8 cellular contexts compared by ENCODE assay signal in genomic region chr7:5827755-5828154, GRCh38.
DNase-seq lines count a peak whose midpoint lies in the region; ATAC-seq and TF ChIP-seq lines count a peak whose summit lies in the region.

No MANE protein-coding gene starts in this region.

- H3K79me2 ChIP-seq in Loucy (ENCODE audit: insufficient read depth, low read length), result no peaks in the 10 kb centered on the region

- H3K9me2 ChIP-seq in Loucy (replicated peaks; ENCODE audit: low read depth, low read length), result no peaks in the 10 kb centered on the region

- H3K36me3 Mint-ChIP-seq in activated T-cell treated with anti-CD3 and anti-CD28 coated beads, Interleukin-2, amount 50 U/mL, for 24 hours (ENCODE audit: low read depth), result peaks cover 3% of the 10 kb centered on the region

- TF ChIP-seq CTCF in Loucy (conservative IDR thresholded peaks at IDR 0.05; ENCODE audit: low read length), result peak; percentile 76

- ATAC-seq in HG03039 (IDR thresholded peaks at IDR 0.05; ENCODE audit: unreplicated experiment) (no peak), GM18511 (IDR thresholded peaks at IDR 0.05; ENCODE audit: unreplicated experiment) (no peak), HG03025 (IDR thresholded peaks at IDR 0.05; ENCODE audit: low FRiP score, unreplicated experiment) (no peak)

- no peak overlapping the region for H2AFZ ChIP-seq in Loucy (ENCODE audit: low read length)

- H3K9ac ChIP-seq in Loucy (ENCODE audit: low read depth, low read length, poor library complexity, severe bottlenecking), result no peak overlapping the region

- H3K4me3 ChIP-seq in Loucy (ENCODE audit: low read length, poor library complexity, severe bottlenecking), result no peak overlapping the region

- H3K9me3 ChIP-seq in Loucy (ENCODE audit: insufficient read depth, low read depth, low read length), result no peaks in the 10 kb centered on the region

- H3F3A ChIP-seq in Loucy (ENCODE audit: low read depth), result no peaks in the 10 kb centered on the region

- peaks cover 6% of the 10 kb centered on the region for H3K4me1 ChIP-seq in Loucy (ENCODE audit: insufficient read depth, low read length, poor library complexity, severe bottlenecking)

- H3K36me3 ChIP-seq in Loucy (ENCODE audit: insufficient read depth, low read length), result no peaks in the 10 kb centered on the region

- H3K4me2 ChIP-seq in Loucy (ENCODE audit: low read depth, low read length, poor library complexity, severe bottlenecking), result no peak overlapping the region

- no peaks in the 10 kb centered on the region for H3K9me3 Mint-ChIP-seq in activated T-cell treated with anti-CD3 and anti-CD28 coated beads, Interleukin-2, amount 50 U/mL, for 24 hours

- no peak overlapping the region for H3K4me3 Mint-ChIP-seq in activated T-cell treated with anti-CD3 and anti-CD28 coated beads, Interleukin-2, amount 50 U/mL, for 24 hours

- DNase-seq in EH (ENCODE audit: low read depth) (peak; percentile 7), islet precursor cell (peak; percentile 62), AG20443 (ENCODE audit: low spot score) (no peak)
- DNase-seq in activated T-cell treated with anti-CD3 and anti-CD28 coated beads, Interleukin-2, amount 50 U/mL, for 24 hours, result peak; percentile 55

- peak overlapping the region; percentile 66 for H3K27ac Mint-ChIP-seq in activated T-cell treated with anti-CD3 and anti-CD28 coated beads, Interleukin-2, amount 50 U/mL, for 24 hours

- peaks cover 34% of the 10 kb centered on the region for H3K4me1 Mint-ChIP-seq in activated T-cell treated with anti-CD3 and anti-CD28 coated beads, Interleukin-2, amount 50 U/mL, for 24 hours (ENCODE audit: low read depth)

- no peaks in the 10 kb centered on the region for H4K20me1 ChIP-seq in Loucy (ENCODE audit: insufficient read depth, low read length, poor library complexity, severe bottlenecking)

- no peaks in the 10 kb centered on the region for H3K27me3 ChIP-seq in Loucy (ENCODE audit: insufficient read depth, low read length, poor library complexity, severe bottlenecking)

- H3K27me3 Mint-ChIP-seq in activated T-cell treated with anti-CD3 and anti-CD28 coated beads, Interleukin-2, amount 50 U/mL, for 24 hours, result no peaks in the 10 kb centered on the region
